15 cellular contexts compared by ENCODE assay signal in the genomic region with DNA sequence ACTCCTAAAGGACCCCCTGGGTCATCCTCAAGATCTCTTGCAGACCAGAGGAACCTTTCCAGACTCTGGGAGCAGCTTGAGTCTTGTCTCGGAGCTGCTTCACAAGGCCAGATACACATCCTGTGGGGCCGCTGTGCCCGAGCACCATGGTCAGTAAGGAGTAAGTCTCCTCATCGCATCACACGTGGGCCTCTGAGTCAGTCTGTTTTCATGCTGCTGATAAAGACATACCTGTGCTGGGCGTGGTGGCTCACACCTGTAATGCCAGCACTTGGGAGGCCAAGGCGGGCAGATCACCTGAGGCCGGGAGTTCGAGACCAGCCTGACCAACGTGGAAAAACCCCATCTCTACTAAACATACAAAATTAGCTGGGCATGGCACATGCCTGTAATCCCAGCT.
DNase-seq lines count a peak whose midpoint lies in the region; ATAC-seq and TF ChIP-seq lines count a peak whose summit lies in the region.
"Had no signal": no experiment of that assay in that cellular context is flagged by ENCODE, and none has a peak within 500 bp of the region (broad histone marks: within the 10 kb centered on the region; RNA-seq: fewer than 3 reads in every experiment).

No MANE protein-coding gene starts in this region.

- no peaks in the 10 kb centered on the region for H3K4me1 Mint-ChIP-seq in activated CD8-positive, alpha-beta T cell treated with anti-CD3 and anti-CD28 coated beads for 36 hours (ENCODE audit: low read depth)
- H3K4me1 Mint-ChIP-seq: CD4-positive, alpha-beta memory T cell had no signal

- H3K4me2 ChIP-seq in mesenchymal stem cell (ENCODE audit: low read length, poor library complexity, severe bottlenecking): no peak overlapping the region
- H3K4me2 ChIP-seq in trophoblast cell (ENCODE audit: low read length): no peak overlapping the region
- H3K4me2 ChIP-seq: GM23338 had no signal

- intact Hi-C loops in activated CD8-positive, alpha-beta T cell treated with anti-CD3 and anti-CD28 coated beads for 36 hours (cut with micrococcal nuclease): no loop called here

- H3K4me3 ChIP-seq in epithelial cell of esophagus (ENCODE audit: low read length) (no peak overlapping the region), mesenchymal stem cell (ENCODE audit: insufficient read depth in 1 of 2, low read depth in 1 of 2, low read length in 2 of 2) (no peak overlapping the region), trophoblast cell (ENCODE audit: low read depth, low read length) (no peak overlapping the region)
- no peak overlapping the region for H3K4me3 ChIP-seq in effector memory CD4-positive, alpha-beta T cell (ENCODE audit: insufficient read depth, low read depth, low read length, poor library complexity, severe bottlenecking)
- H3K4me3 ChIP-seq: GM23338, HAP-1 had no signal

- H2AK5ac ChIP-seq in mesenchymal stem cell (ENCODE audit: low read length, severe bottlenecking) (peak overlapping the region; percentile 33), trophoblast cell (ENCODE audit: low read length) (no peak overlapping the region)

- peaks cover 23% of the 10 kb centered on the region for H3K27me3 Mint-ChIP-seq in activated CD8-positive, alpha-beta T cell treated with anti-CD3 and anti-CD28 coated beads for 36 hours

- H3K18ac ChIP-seq in mesenchymal stem cell (ENCODE audit: low read depth in 1 of 2, low read length in 2 of 2): no peak overlapping the region
- no peak overlapping the region for H3K18ac ChIP-seq in trophoblast cell (ENCODE audit: low read length)

- H3K36me3 ChIP-seq in mesenchymal stem cell (ENCODE audit: control insufficient read depth in 1 of 2, insufficient read depth in 2 of 2, low read depth in 1 of 2, low read length in 2 of 2): peaks cover 0 to 3% of the 10 kb centered on the region in 2 experiments
- no peaks in the 10 kb centered on the region for H3K36me3 ChIP-seq in trophoblast cell (ENCODE audit: control insufficient read depth in 1 of 2, insufficient read depth in 2 of 2, low read length in 2 of 2)
- no peaks in the 10 kb centered on the region for H3K36me3 ChIP-seq in effector memory CD4-positive, alpha-beta T cell (ENCODE audit: control insufficient read depth, insufficient read depth, low read length)
- H3K36me3 ChIP-seq: HAP-1 had no signal

- no peak for TF ChIP-seq CTCF in epithelial cell of esophagus (IDR thresholded peaks at IDR 0.05; ENCODE audit: insufficient read depth, low read depth, low read length, missing control alignments)
- no peak for TF ChIP-seq CTCF in activated CD8-positive, alpha-beta T cell treated with anti-CD3 and anti-CD28 coated beads for 36 hours (IDR thresholded peaks at IDR 0.05)

- H3K79me1 ChIP-seq in mesenchymal stem cell (replicated peaks; ENCODE audit: low read length, poor library complexity, severe bottlenecking): no peaks in the 10 kb centered on the region
- H3K79me1 ChIP-seq in trophoblast cell (ENCODE audit: low read length): peaks cover 5% of the 10 kb centered on the region

- H3K36me3 Mint-ChIP-seq in activated CD8-positive, alpha-beta T cell treated with anti-CD3 and anti-CD28 coated beads for 36 hours (ENCODE audit: low read depth): no peaks in the 10 kb centered on the region
- H3K36me3 Mint-ChIP-seq: CD4-positive, alpha-beta memory T cell had no signal

- no peak overlapping the region for H4K12ac ChIP-seq in trophoblast cell (ENCODE audit: low read depth, low read length)

- H2BK12ac ChIP-seq in mesenchymal stem cell (ENCODE audit: low read length in 2 of 2) (no peak overlapping the region), trophoblast cell (ENCODE audit: low read length) (no peak overlapping the region)

- ATAC-seq in activated CD8-positive, alpha-beta T cell treated with anti-CD3 and anti-CD28 coated beads for 36 hours: no peak
- no peak for ATAC-seq in HG03521 (IDR thresholded peaks at IDR 0.05; ENCODE audit: unreplicated experiment)
- ATAC-seq: GM23338 had no signal

- DNase-seq in epithelial cell of esophagus (ENCODE audit: low read depth) (peak; percentile 36), mesenchymal stem cell (no peak), trophoblast cell (peak; percentile 31 to 60)
- no peak for DNase-seq in activated CD8-positive, alpha-beta T cell treated with anti-CD3 and anti-CD28 coated beads for 36 hours
- no peak for DNase-seq in effector memory CD4-positive, alpha-beta T cell
- DNase-seq: C1 segment of cervical spinal cord; Calu3; CD4-positive, alpha-beta memory T cell; COR-L47; DMS53; DMS79 treated with DMSO at 0.1 percent for 48 hours; GF-D8 had no signal

- H4K91ac ChIP-seq in mesenchymal stem cell (ENCODE audit: low read length): no peak overlapping the region
- H4K91ac ChIP-seq in trophoblast cell (ENCODE audit: low read depth, low read length): no peak overlapping the region

- H3K14ac ChIP-seq in mesenchymal stem cell (ENCODE audit: low read length in 2 of 2) (peak overlapping the region in 1 of 2 experiments; percentile 81), trophoblast cell (ENCODE audit: low read length) (no peak overlapping the region)

- H2BK120ac ChIP-seq in mesenchymal stem cell (ENCODE audit: low read depth, low read length) (no peak overlapping the region), trophoblast cell (ENCODE audit: insufficient read depth, low read length, poor library complexity) (no peak overlapping the region)

- CTCF ChIA-PET in activated CD8-positive, alpha-beta T cell treated with anti-CD3 and anti-CD28 coated beads for 36 hours (lab: Charles Lee): no interaction called here

- H3K9me3 ChIP-seq in mesenchymal stem cell (ENCODE audit: control insufficient read depth, low read length) (no peaks in the 10 kb centered on the region), trophoblast cell (ENCODE audit: insufficient read depth, low read depth, low read length) (peaks cover 2% of the 10 kb centered on the region)
- no peaks in the 10 kb centered on the region for H3K9me3 ChIP-seq in effector memory CD4-positive, alpha-beta T cell (ENCODE audit: control insufficient read depth, low read length)
- H3K9me3 ChIP-seq: HAP-1 had no signal

- H2BK5ac ChIP-seq in mesenchymal stem cell (ENCODE audit: low read depth, low read length, poor library complexity, severe bottlenecking): no peak overlapping the region
- no peak overlapping the region for H2BK5ac ChIP-seq in trophoblast cell (ENCODE audit: low read depth, low read length, poor library complexity)

- no peaks in the 10 kb centered on the region for H3K27me3 ChIP-seq in mesenchymal stem cell (ENCODE audit: control insufficient read depth in 1 of 2, insufficient read depth in 1 of 2, low read length in 2 of 2)
- no peaks in the 10 kb centered on the region for H3K27me3 ChIP-seq in trophoblast cell (ENCODE audit: insufficient read depth, low read length)
- H3K27me3 ChIP-seq in effector memory CD4-positive, alpha-beta T cell (replicated peaks; ENCODE audit: control insufficient read depth, insufficient read depth, low read length, poor library complexity, severe bottlenecking): no peaks in the 10 kb centered on the region

- no peak overlapping the region for H3K27ac Mint-ChIP-seq in activated CD8-positive, alpha-beta T cell treated with anti-CD3 and anti-CD28 coated beads for 36 hours
- H3K27ac Mint-ChIP-seq: CD4-positive, alpha-beta memory T cell; GM23338 had no signal

- H3K4me1 ChIP-seq in mesenchymal stem cell (ENCODE audit: control insufficient read depth, insufficient read depth, low read depth, low read length) (peaks cover 4% of the 10 kb centered on the region), trophoblast cell (ENCODE audit: control insufficient read depth in 1 of 2, insufficient read depth in 2 of 2, low read length in 2 of 2) (peaks cover 2% of the 10 kb centered on the region in 2 experiments)
- no peaks in the 10 kb centered on the region for H3K4me1 ChIP-seq in effector memory CD4-positive, alpha-beta T cell (ENCODE audit: control insufficient read depth, insufficient read depth, low read length, poor library complexity, severe bottlenecking)
- H3K4me1 ChIP-seq: HAP-1 had no signal

- no peaks in the 10 kb centered on the region for H3K79me2 ChIP-seq in trophoblast cell (ENCODE audit: control insufficient read depth, insufficient read depth, low read length, poor library complexity)

- H2BK15ac ChIP-seq in mesenchymal stem cell (ENCODE audit: low read depth, poor library complexity, severe bottlenecking): no peak overlapping the region

- POLR2A ChIA-PET in activated CD8-positive, alpha-beta T cell treated with anti-CD3 and anti-CD28 coated beads for 36 hours (lab: Charles Lee): no interaction called here

- WGBS in mesenchymal stem cell: 86% methylated on average over 9 of the region's 10 CpGs
- no CpG with 5 or more reads among the region's 10 CpGs for WGBS in trophoblast cell (ENCODE audit: extremely low coverage, insufficient coverage, insufficient read length)

- no peak overlapping the region for H2AFZ ChIP-seq in mesenchymal stem cell (ENCODE audit: low read depth, low read length)
- no peak overlapping the region for H2AFZ ChIP-seq in trophoblast cell (ENCODE audit: insufficient read depth, low read length, poor library complexity)
- H2AFZ ChIP-seq: GM23338 had no signal

- no peaks in the 10 kb centered on the region for H3K9me3 Mint-ChIP-seq in activated CD8-positive, alpha-beta T cell treated with anti-CD3 and anti-CD28 coated beads for 36 hours
- H3K9me3 Mint-ChIP-seq: CD4-positive, alpha-beta memory T cell had no signal

- no peak overlapping the region for H3K23ac ChIP-seq in mesenchymal stem cell (ENCODE audit: low read length in 2 of 2)
- H3K23ac ChIP-seq in trophoblast cell (ENCODE audit: low read length): no peak overlapping the region

- H3K4ac ChIP-seq in mesenchymal stem cell (ENCODE audit: low read depth in 1 of 2, low read length in 2 of 2) (no peak overlapping the region), trophoblast cell (ENCODE audit: low read depth, low read length) (no peak overlapping the region)

- H4K8ac ChIP-seq in mesenchymal stem cell (ENCODE audit: low read length) (no peak overlapping the region), trophoblast cell (ENCODE audit: low read depth, low read length) (no peak overlapping the region)

- no peak overlapping the region for H3K4me3 Mint-ChIP-seq in activated CD8-positive, alpha-beta T cell treated with anti-CD3 and anti-CD28 coated beads for 36 hours
- H3K4me3 Mint-ChIP-seq: CD4-positive, alpha-beta memory T cell; GM23338 had no signal

- H3K9ac ChIP-seq in mesenchymal stem cell (ENCODE audit: low read length) (no peak overlapping the region), trophoblast cell (ENCODE audit: low read length) (no peak overlapping the region)

- H3K27ac ChIP-seq in mesenchymal stem cell (ENCODE audit: low read length, poor library complexity, severe bottlenecking) (no peak overlapping the region), trophoblast cell (ENCODE audit: low read depth, low read length) (no peak overlapping the region)
- H3K27ac ChIP-seq in effector memory CD4-positive, alpha-beta T cell (ENCODE audit: insufficient read depth, low read length, poor library complexity, severe bottlenecking): no peak overlapping the region

Comparison
In these comparisons a context has a peak if more than half of its experiments do, and no peak if none do; other contexts are left out.
1. DNase-seq: peak in epithelial cell of esophagus (single experiment) and trophoblast cell (2 of 2); none in mesenchymal stem cell (single experiment), activated CD8-positive, alpha-beta T cell treated with anti-CD3 and anti-CD28 coated beads for 36 hours (single experiment) and effector memory CD4-positive, alpha-beta T cell (0 of 3).